ENCODE assay signal across 1 cellular context in the genomic region with DNA sequence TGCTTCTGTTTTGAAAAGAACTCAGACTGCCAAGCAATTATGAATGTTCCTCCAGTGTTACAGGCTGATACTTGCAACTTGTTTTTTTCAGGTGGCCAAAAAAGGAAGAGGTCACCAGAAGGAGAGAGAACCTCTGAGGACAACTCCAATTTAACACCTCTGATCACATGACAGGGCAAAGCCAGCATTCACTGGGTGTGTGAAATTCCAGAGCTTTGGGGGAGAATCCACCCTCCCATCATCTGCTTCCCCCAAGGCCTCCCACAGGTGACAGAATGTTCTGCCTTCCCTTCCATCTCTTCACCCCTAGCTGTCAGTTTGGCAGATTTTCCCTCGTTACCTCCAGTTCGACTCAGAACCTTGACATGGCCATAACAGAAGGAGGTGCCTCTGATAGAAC.
TF ChIP-seq lines count a peak whose summit lies in the region.

No MANE protein-coding gene starts in this region.

TF ChIP-seq in WTC11, 78 proteins besides CTCF, POLR2A, EP300 and RAD21:
- TF ChIP-seq, protein P1, sequence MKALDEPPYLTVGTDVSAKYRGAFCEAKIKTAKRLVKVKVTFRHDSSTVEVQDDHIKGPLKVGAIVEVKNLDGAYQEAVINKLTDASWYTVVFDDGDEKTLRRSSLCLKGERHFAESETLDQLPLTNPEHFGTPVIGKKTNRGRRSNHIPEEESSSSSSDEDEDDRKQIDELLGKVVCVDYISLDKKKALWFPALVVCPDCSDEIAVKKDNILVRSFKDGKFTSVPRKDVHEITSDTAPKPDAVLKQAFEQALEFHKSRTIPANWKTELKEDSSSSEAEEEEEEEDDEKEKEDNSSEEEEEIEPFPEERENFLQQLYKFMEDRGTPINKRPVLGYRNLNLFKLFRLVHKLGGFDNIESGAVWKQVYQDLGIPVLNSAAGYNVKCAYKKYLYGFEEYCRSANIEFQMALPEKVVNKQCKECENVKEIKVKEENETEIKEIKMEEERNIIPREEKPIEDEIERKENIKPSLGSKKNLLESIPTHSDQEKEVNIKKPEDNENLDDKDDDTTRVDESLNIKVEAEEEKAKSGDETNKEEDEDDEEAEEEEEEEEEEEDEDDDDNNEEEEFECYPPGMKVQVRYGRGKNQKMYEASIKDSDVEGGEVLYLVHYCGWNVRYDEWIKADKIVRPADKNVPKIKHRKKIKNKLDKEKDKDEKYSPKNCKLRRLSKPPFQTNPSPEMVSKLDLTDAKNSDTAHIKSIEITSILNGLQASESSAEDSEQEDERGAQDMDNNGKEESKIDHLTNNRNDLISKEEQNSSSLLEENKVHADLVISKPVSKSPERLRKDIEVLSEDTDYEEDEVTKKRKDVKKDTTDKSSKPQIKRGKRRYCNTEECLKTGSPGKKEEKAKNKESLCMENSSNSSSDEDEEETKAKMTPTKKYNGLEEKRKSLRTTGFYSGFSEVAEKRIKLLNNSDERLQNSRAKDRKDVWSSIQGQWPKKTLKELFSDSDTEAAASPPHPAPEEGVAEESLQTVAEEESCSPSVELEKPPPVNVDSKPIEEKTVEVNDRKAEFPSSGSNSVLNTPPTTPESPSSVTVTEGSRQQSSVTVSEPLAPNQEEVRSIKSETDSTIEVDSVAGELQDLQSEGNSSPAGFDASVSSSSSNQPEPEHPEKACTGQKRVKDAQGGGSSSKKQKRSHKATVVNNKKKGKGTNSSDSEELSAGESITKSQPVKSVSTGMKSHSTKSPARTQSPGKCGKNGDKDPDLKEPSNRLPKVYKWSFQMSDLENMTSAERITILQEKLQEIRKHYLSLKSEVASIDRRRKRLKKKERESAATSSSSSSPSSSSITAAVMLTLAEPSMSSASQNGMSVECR (CRISPR knock-in tag; IDR thresholded peaks at IDR 0.05; ENCODE audit: borderline replicate concordance), result no peak
- TF ChIP-seq, protein P2, sequence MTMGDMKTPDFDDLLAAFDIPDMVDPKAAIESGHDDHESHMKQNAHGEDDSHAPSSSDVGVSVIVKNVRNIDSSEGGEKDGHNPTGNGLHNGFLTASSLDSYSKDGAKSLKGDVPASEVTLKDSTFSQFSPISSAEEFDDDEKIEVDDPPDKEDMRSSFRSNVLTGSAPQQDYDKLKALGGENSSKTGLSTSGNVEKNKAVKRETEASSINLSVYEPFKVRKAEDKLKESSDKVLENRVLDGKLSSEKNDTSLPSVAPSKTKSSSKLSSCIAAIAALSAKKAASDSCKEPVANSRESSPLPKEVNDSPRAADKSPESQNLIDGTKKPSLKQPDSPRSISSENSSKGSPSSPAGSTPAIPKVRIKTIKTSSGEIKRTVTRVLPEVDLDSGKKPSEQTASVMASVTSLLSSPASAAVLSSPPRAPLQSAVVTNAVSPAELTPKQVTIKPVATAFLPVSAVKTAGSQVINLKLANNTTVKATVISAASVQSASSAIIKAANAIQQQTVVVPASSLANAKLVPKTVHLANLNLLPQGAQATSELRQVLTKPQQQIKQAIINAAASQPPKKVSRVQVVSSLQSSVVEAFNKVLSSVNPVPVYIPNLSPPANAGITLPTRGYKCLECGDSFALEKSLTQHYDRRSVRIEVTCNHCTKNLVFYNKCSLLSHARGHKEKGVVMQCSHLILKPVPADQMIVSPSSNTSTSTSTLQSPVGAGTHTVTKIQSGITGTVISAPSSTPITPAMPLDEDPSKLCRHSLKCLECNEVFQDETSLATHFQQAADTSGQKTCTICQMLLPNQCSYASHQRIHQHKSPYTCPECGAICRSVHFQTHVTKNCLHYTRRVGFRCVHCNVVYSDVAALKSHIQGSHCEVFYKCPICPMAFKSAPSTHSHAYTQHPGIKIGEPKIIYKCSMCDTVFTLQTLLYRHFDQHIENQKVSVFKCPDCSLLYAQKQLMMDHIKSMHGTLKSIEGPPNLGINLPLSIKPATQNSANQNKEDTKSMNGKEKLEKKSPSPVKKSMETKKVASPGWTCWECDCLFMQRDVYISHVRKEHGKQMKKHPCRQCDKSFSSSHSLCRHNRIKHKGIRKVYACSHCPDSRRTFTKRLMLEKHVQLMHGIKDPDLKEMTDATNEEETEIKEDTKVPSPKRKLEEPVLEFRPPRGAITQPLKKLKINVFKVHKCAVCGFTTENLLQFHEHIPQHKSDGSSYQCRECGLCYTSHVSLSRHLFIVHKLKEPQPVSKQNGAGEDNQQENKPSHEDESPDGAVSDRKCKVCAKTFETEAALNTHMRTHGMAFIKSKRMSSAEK (CRISPR knock-in tag; IDR thresholded peaks at IDR 0.05; ENCODE audit: borderline replicate concordance), result no peak
- TF ChIP-seq ZNF396 (CRISPR knock-in tag; IDR thresholded peaks at IDR 0.05; ENCODE audit: borderline replicate concordance) (no peak), NR2C2 (CRISPR knock-in tag; IDR thresholded peaks at IDR 0.05) (no peak)
